Comparison of ENCODE assay signal across 8 cellular contexts in the genomic region with DNA sequence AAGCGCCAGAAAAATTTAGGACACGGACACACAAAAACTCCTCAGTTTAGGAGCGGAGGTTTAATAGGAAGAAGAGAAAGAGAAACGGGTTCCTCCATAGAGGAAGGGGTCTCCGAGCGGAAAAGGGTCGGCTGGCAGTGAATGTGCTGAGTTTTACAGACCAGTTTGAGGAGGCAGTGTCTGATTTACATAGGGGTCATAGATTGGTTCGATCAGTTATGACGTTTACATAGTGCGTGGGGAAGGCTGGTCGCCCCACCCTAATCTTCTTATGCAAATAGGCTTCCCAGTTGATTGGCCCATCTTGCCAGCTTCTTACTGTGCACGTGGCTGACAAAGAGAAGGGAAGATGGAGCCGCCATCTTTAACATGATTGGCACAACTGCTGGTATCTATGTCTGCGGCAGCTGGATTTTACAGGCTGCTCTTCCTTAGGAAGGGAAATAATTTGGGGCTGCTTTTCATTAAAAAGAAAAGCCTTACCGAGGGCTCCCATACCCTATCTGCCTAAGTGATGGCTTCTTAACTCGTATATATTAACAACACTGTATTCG. TPM values are rescaled to one million over a fixed set of nuclear protein-coding genes. Genes with fewer than 3 reads are reported as not detected.
A peak's percentile ranks its signal among the peaks of the same experiment; 100 is the strongest.
DNase-seq lines count a peak whose midpoint lies in the region; ATAC-seq and TF ChIP-seq lines count a peak whose summit lies in the region.

No MANE protein-coding gene starts in this region.

- H3K4me3 Mint-ChIP-seq in activated naive CD8-positive, alpha-beta T cell = peak overlapping the region; percentile 100

- H3K9me3 Mint-ChIP-seq in activated naive CD8-positive, alpha-beta T cell (ENCODE audit: low read depth) = peaks cover 24% of the 10 kb centered on the region

- no peak overlapping the region for H2AFZ ChIP-seq in Karpas-422 (ENCODE audit: low read length)

- no peak for TF ChIP-seq POLR2A in spleen (IDR thresholded peaks at IDR 0.05)

- DNase-seq in COR-L47 (lab: John Stamatoyannopoulos, UW) (peak; percentile 62), Karpas-422 (no peak), iPS DF 4.7 (ENCODE audit: extremely low read depth, low spot score) (peak; percentile 87), spleen (no peak), NCI-H1092 (lab: John Stamatoyannopoulos, UW) (no peak)
- no peak for DNase-seq in stimulated activated naive CD4-positive, alpha-beta T cell treated with Interleukin-2 at 50 U/mL for 16 hours (lab: John Stamatoyannopoulos, UW)

- WGBS in spleen, 5 donors = 23 to 33% (median 27%) methylated on average over 17 of the region's 17 CpGs

- H3K4me2 ChIP-seq in Karpas-422 (ENCODE audit: low read depth, low read length, poor library complexity, severe bottlenecking) = peak overlapping the region; percentile 80

- TF ChIP-seq CTCF in spleen (IDR thresholded peaks at IDR 0.05 in 8 of 11, conservative IDR thresholded peaks at IDR 0.05 in 3 of 11) = no peak

- no peaks in the 10 kb centered on the region for H3K27me3 ChIP-seq in Karpas-422 (ENCODE audit: low read length)
- no peaks in the 10 kb centered on the region for H3K27me3 ChIP-seq in spleen (replicated peaks in 1 of 7)

- no peak overlapping the region for H3K9ac ChIP-seq in Karpas-422 (ENCODE audit: low read length)

- peaks cover 29% of the 10 kb centered on the region for H3K4me1 Mint-ChIP-seq in activated naive CD8-positive, alpha-beta T cell (ENCODE audit: low read depth)

- H3K27me3 Mint-ChIP-seq in activated naive CD8-positive, alpha-beta T cell = no peaks in the 10 kb centered on the region

- peak overlapping the region; percentile 79; the same call in 1 of the 2 replicates for H3K4me3 ChIP-seq in Karpas-422 (ENCODE audit: low read length)
- peak overlapping the region; percentile 71 to 91 (median 78) for H3K4me3 ChIP-seq in spleen

- no peaks in the 10 kb centered on the region for H4K20me1 ChIP-seq in Karpas-422 (ENCODE audit: insufficient read depth, low read depth, low read length)

- peaks cover 14% of the 10 kb centered on the region for H3K4me1 ChIP-seq in Karpas-422 (ENCODE audit: low read length)
- peaks cover 10 to 34% (median 24%) of the 10 kb centered on the region in 6 donors for H3K4me1 ChIP-seq in spleen

- H3K36me3 Mint-ChIP-seq in activated naive CD8-positive, alpha-beta T cell = peaks cover 21% of the 10 kb centered on the region

- H3K36me3 ChIP-seq in Karpas-422 (ENCODE audit: insufficient read depth, low read length) = peaks cover 21% of the 10 kb centered on the region
- H3K36me3 ChIP-seq in spleen = peaks cover 9 to 37% (median 14%) of the 10 kb centered on the region in 6 donors

- H3K79me2 ChIP-seq in Karpas-422 (ENCODE audit: low read length) = peaks cover 16% of the 10 kb centered on the region

- H3K9me3 ChIP-seq in Karpas-422 (ENCODE audit: low read length) (peaks cover 31% of the 10 kb centered on the region), spleen (peaks cover 21 to 53% (median 52%) of the 10 kb centered on the region in 8 donors)

- no peak for ATAC-seq in GM19023 (IDR thresholded peaks at IDR 0.05; ENCODE audit: unreplicated experiment)

- no peak overlapping the region for H3K27ac Mint-ChIP-seq in activated naive CD8-positive, alpha-beta T cell

- H3K27ac ChIP-seq in Karpas-422 (ENCODE audit: low read length) (no peak overlapping the region), spleen (no peak overlapping the region)

- intact Hi-C loops in spleen (cut with DNase I; ENCODE audit: low total_unique reads) = loop anchor here (10.0 kb wide), 1 partner anchor 53 kb away; a partner anchor contains a TSS

- no peaks in the 10 kb centered on the region for H3K9me2 ChIP-seq in Karpas-422 (replicated peaks; ENCODE audit: insufficient read depth, low read length)

RNA-seq across cellular contexts. Expression of a gene that starts 1.2 kb away (rescaled TPM):
- total RNA-seq in Karpas-422 (2014; rRNA removed; shearing (Covaris generic); ENCODE audit: low replicate concordance) = 5.1 and 5.2 TPM in 2 replicates
- 1 to 10 TPM; 5.0 to 9.4 (median 6.6) TPM for total RNA-seq in spleen
- 1 to 10 TPM; 1.4 to 2.0 (median 1.7) TPM for polyA plus RNA-seq in spleen

RNA-seq across cellular contexts. Expression of a gene that starts 17.8 kb away (rescaled TPM):
- 25.3 and 56.1 TPM in 2 replicates for total RNA-seq in Karpas-422 (2014; rRNA removed; shearing (Covaris generic); ENCODE audit: low replicate concordance)
- total RNA-seq in spleen = 10 to 100 TPM; 39.4 to 61.8 (median 49.8) TPM
- polyA plus RNA-seq in spleen = 10 to 100 TPM; 15.9 to 26.6 (median 22.6) TPM

RNA-seq across cellular contexts. Expression of a gene that starts 29.4 kb away (rescaled TPM):
- total RNA-seq in Karpas-422 (2014; rRNA removed; shearing (Covaris generic); ENCODE audit: low replicate concordance) = 2.0 and 3.0 TPM in 2 replicates
- 10 to 100 TPM; 12.2 to 17.6 (median 13.8) TPM for total RNA-seq in spleen
- polyA plus RNA-seq in spleen = 1 to 10 TPM; 2.2 to 3.9 (median 2.6) TPM

RNA-seq across cellular contexts. Expression of a gene that starts 40.0 kb away (rescaled TPM):
- not detected in 2 replicates for total RNA-seq in Karpas-422 (2014; rRNA removed; shearing (Covaris generic); ENCODE audit: low replicate concordance)
- 1 to 10 TPM; 1.8 to 3.8 (median 3.0) TPM for total RNA-seq in spleen
- polyA plus RNA-seq in spleen = 1 to 10 TPM in 1 of 3 donors, under 1 TPM in 2; 0.59 to 1.3 (median 0.82) TPM

RNA-seq across cellular contexts. Expression of a gene that starts 52.9 kb away (rescaled TPM):
- 10.7 and 26.6 TPM in 2 replicates for total RNA-seq in Karpas-422 (2014; rRNA removed; shearing (Covaris generic); ENCODE audit: low replicate concordance)
- total RNA-seq in spleen = 10 to 100 TPM; 21.5 to 40.0 (median 29.3) TPM
- polyA plus RNA-seq in spleen = 10 to 100 TPM; 14.4 to 20.9 (median 15.8) TPM

Comparison
In these comparisons a context has a peak if more than half of its experiments do, and no peak if none do; other contexts are left out.
1. DNase-seq: peak in COR-L47 (single experiment) and iPS DF 4.7 (single experiment); none in Karpas-422 (single experiment), spleen (single experiment), NCI-H1092 (single experiment) and stimulated activated naive CD4-positive, alpha-beta T cell treated with Interleukin-2 at 50 U/mL for 16 hours (single experiment).